9 cellular contexts compared by ENCODE assay signal in the genomic region with DNA sequence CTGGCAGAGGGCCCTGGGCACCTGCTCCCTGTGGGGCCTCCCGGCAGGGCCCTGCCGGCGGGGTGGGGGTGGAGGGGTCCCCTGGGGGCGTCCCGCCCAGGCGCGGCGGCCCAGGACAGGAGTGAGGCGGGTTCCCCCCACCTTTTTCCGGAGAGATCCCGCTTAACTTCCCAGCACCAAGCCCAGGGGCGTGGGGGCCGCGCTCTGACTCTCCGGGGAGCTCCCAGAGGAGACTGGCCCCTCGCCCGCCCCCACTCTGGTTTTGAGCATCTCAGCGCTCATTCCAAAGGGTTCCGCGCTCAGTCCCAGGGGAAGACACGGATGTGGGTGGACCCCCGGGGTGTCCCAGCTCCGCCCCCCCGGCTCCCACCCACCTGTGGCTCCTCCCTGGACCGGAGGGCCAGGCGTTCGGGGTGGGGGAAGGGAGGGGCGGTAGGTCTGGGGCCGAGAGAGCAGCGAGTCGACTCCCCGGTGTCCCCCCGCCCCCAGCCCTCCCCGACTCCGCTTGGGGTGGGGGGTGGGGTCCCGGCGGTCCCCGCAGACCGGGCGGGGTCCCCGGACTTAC. TPM values are rescaled to one million over a fixed set of nuclear protein-coding genes. Genes with fewer than 3 reads are reported as not detected.
DNase-seq lines count a peak whose midpoint lies in the region; ATAC-seq and TF ChIP-seq lines count a peak whose summit lies in the region.
"Had no signal": no experiment of that assay in that cellular context is flagged by ENCODE, and none has a peak within 500 bp of the region (broad histone marks: within the 10 kb centered on the region; RNA-seq: fewer than 3 reads in every experiment).

No MANE protein-coding gene starts in this region.

- H3K4me1 ChIP-seq in BLaER1 treated with 17β-estradiol and CSF1 and Interleukin-3, amounts not matched to agents 10 nM and 100 nM: peaks cover 10 to 46% (median 36%) of the 10 kb centered on the region in 10 experiments; a peak in 18 of 20 replicates
- H3K4me1 ChIP-seq in esophagus squamous epithelium: peaks cover 15 to 38% (median 16%) of the 10 kb centered on the region in 3 donors
- peaks cover 3% of the 10 kb centered on the region for H3K4me1 ChIP-seq in ovary (ENCODE audit: insufficient read depth)

- no peak overlapping the region for H3K27ac ChIP-seq in BLaER1 treated with 17β-estradiol and CSF1 and Interleukin-3, amounts not matched to agents 10 nM and 100 nM
- H3K27ac ChIP-seq in esophagus squamous epithelium (no peak overlapping the region), ovary (no peak overlapping the region)

- H3K9ac ChIP-seq in BLaER1 treated with 17β-estradiol and CSF1 and Interleukin-3, amounts not matched to agents 10 nM and 100 nM: peak overlapping the region; percentile 25 to 66 (median 61); a peak in 19 of 22 replicates

- intact Hi-C loops in esophagus squamous epithelium (cut with DNase I) (no loop called here), ovary (cut with DNase I) (no loop called here)

- peak overlapping the region; percentile 91 to 100 (median 98) for H3K4me2 ChIP-seq in BLaER1 treated with 17β-estradiol and CSF1 and Interleukin-3, amounts not matched to agents 10 nM and 100 nM

- no peak for TF ChIP-seq EP300 in ovary (IDR thresholded peaks at IDR 0.05)

- H3K9me3 ChIP-seq in BLaER1 treated with 17β-estradiol and CSF1 and Interleukin-3, amounts not matched to agents 10 nM and 100 nM (replicated peaks in 1 of 11): no peaks in the 10 kb centered on the region
- H3K9me3 ChIP-seq in esophagus squamous epithelium (no peaks in the 10 kb centered on the region), ovary (no peaks in the 10 kb centered on the region)

- H3K27me3 ChIP-seq in BLaER1 treated with 17β-estradiol and CSF1 and Interleukin-3, amounts not matched to agents 10 nM and 100 nM: peaks cover 0 to 48% (median 17%) of the 10 kb centered on the region in 11 experiments; a peak in 15 of 22 replicates
- H3K27me3 ChIP-seq in esophagus squamous epithelium: peaks cover 0 to 87% (median 13%) of the 10 kb centered on the region in 4 donors
- H3K27me3 ChIP-seq in ovary: no peaks in the 10 kb centered on the region

- TF ChIP-seq POLR2A in esophagus squamous epithelium (IDR thresholded peaks at IDR 0.05) (no peak), ovary (IDR thresholded peaks at IDR 0.05) (no peak)

- WGBS in esophagus squamous epithelium, 2 donors: no CpG with 5 or more reads among the region's 41 CpGs
- WGBS in ovary, 3 donors: 0 to 1% (median 0%) methylated on average over 28 to 41 of the region's 41 CpGs

- ATAC-seq in GM19395 (IDR thresholded peaks at IDR 0.05; ENCODE audit: unreplicated experiment): no peak

- no peaks in the 10 kb centered on the region for H3K36me3 ChIP-seq in BLaER1 treated with 17β-estradiol and CSF1 and Interleukin-3, amounts not matched to agents 10 nM and 100 nM
- H3K36me3 ChIP-seq in esophagus squamous epithelium (no peaks in the 10 kb centered on the region), ovary (no peaks in the 10 kb centered on the region)

- no peak for DNase-seq in Jurkat, Clone E6-1 (ENCODE audit: low read depth, low spot score)
- DNase-seq in esophagus squamous epithelium (lab: John Stamatoyannopoulos, UW): no peak
- peak in 2 of 5 donors; percentile 21 to 38 for DNase-seq in ovary
- DNase-seq in foreskin melanocyte: no peak
- no peak for DNase-seq in stimulated activated CD4-positive, alpha-beta T cell treated with anti-CD3 and anti-CD28 coated beads, Interleukin-4, amount 100 ng/mL, for 24 hours
- DNase-seq in SKM-1 (lab: John Stamatoyannopoulos, UW; ENCODE audit: unreplicated experiment): no peak
- DNase-seq: NCI-H187 had no signal

- peak overlapping the region; percentile 57 to 72 (median 63) for H3K4me3 ChIP-seq in BLaER1 treated with 17β-estradiol and CSF1 and Interleukin-3, amounts not matched to agents 10 nM and 100 nM
- peak overlapping the region; percentile 31 for H3K4me3 ChIP-seq in Jurkat, Clone E6-1 (ENCODE audit: low read length)
- H3K4me3 ChIP-seq in esophagus squamous epithelium (peak overlapping the region; percentile 21 to 63 (median 36)), ovary (peak overlapping the region; percentile 41)

- TF ChIP-seq CTCF in esophagus squamous epithelium (IDR thresholded peaks at IDR 0.05): no peak
- TF ChIP-seq CTCF in ovary (IDR thresholded peaks at IDR 0.05): no peak

- peaks cover 0 to 33% (median 0%) of the 10 kb centered on the region in 11 experiments; a peak in 5 of 22 replicates for H4K20me1 ChIP-seq in BLaER1 treated with 17β-estradiol and CSF1 and Interleukin-3, amounts not matched to agents 10 nM and 100 nM

RNA-seq across cellular contexts. Expression of a gene that starts 0.4 kb away (rescaled TPM):
- 4.0 TPM for polyA plus RNA-seq in Jurkat, Clone E6-1 (2012; ENCODE audit: insufficient read depth, insufficient read length)
- total RNA-seq in esophagus squamous epithelium (1 to 10 TPM in 1 of 4 donors, under 1 TPM in 3; 0.15 to 1.1 (median 0.45) TPM), ovary (1 to 10 TPM in 2 of 7 donors, under 1 TPM in 3, not detected in 2; 0.24 to 2.3 (median 0.55) TPM)
- under 1 TPM in 1 of 2 donors, not detected in 1; 0.12 TPM for polyA plus RNA-seq in ovary

RNA-seq across cellular contexts. Expression of a gene that starts 52.3 kb away (rescaled TPM):
- polyA plus RNA-seq in Jurkat, Clone E6-1 (2012; ENCODE audit: insufficient read depth, insufficient read length): not detected
- 10 to 100 TPM in 1 of 4 donors, 1 to 10 TPM in 3; 1.1 to 10.2 (median 4.7) TPM for total RNA-seq in esophagus squamous epithelium
- total RNA-seq in ovary: 10 to 100 TPM in 6 of 7 donors, 1 to 10 TPM in 1; 3.6 to 40.7 (median 23.0) TPM
- 10 to 100 TPM in 1 of 2 donors, under 1 TPM in 1; 0.62 to 15.4 TPM for polyA plus RNA-seq in ovary
